ENCODE assay signal across 8 cellular contexts in the genomic region with DNA sequence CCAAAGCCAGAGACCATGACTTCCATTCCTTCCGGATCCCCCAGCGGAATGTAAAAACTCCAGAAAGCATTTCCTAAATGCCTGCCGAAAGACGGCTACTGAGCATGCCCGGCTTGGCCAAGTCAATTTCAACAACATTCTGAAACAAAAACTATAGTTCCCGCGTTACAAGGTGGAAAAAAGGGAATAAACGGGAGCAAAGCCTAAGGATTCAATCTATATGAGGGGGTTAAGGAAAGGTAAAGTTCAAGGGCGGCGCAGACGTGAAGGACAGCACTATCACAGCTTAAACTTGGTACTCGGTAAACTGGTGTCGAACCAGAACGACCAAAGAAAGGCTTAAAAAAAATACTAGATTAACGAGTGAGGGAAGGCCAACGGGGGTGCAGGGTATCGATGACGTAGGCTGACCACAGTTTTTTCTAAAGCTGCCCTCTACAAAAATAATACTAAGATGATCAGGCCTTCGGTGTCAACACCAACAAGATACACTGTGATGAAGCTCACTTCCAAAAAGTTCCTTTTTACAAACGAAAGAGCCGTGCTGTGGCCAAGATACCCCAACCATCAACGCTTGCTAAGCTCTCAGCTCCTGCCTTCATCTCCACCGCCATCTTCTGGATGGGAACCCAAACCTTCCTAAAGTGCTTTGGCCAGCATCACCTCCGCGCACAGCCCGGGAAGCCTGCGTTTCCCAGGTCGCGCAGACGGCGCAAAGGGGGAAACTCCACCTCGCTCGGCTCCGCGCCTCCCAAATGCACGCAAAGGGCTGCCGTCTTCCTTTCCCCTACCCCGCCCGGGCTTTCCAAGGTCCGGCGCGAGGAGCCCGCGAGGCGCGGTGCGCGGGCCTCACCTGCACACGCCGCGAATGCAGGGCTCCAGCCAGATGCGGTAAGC. TPM values are rescaled to one million over a fixed set of nuclear protein-coding genes. Genes with fewer than 3 reads are reported as not detected.
DNase-seq lines count a peak whose midpoint lies in the region; ATAC-seq and TF ChIP-seq lines count a peak whose summit lies in the region.

No MANE protein-coding gene starts in this region.

- no peaks in the 10 kb centered on the region for H3K9me3 ChIP-seq in liver (ENCODE audit: control insufficient read depth in 4 of 4, low read length in 3 of 4)

- DNase-seq in NCI-H82 (lab: John Stamatoyannopoulos, UW) (peak; percentile 68), NCI-H82 treated with DMSO at 0.1 percent for 48 hours (lab: John Stamatoyannopoulos, UW; ENCODE audit: unreplicated experiment) (no peak), NCI-H2107 (lab: John Stamatoyannopoulos, UW) (peak; percentile 19), dermis blood vessel endothelial cell (peak; percentile 84)
- DNase-seq in activated CD4-positive, alpha-beta T cell treated with anti-CD3 and anti-CD28 coated beads for 1 hour: peak; percentile 17
- peak; percentile 57 for DNase-seq in stimulated activated CD4-positive, alpha-beta T cell treated with anti-CD3 and anti-CD28 coated beads, Interleukin-4, amount 100 ng/mL, for 24 hours

- no peaks in the 10 kb centered on the region for H3K36me3 ChIP-seq in liver (ENCODE audit: control insufficient read depth in 4 of 4, insufficient read depth in 3 of 4, low read depth in 1 of 4, low read length in 3 of 4)

- H3K4me3 ChIP-seq in liver (ENCODE audit: low read depth in 1 of 3, low read length in 3 of 3): peak overlapping the region; percentile 88 to 99 (median 96)

- peak overlapping the region; percentile 98 for H3K27ac ChIP-seq in liver (ENCODE audit: low read depth in 1 of 2, low read length in 2 of 2)

- peaks cover 4 to 21% (median 11%) of the 10 kb centered on the region in 4 donors for H3K4me1 ChIP-seq in liver (ENCODE audit: control insufficient read depth in 4 of 4, insufficient read depth in 4 of 4, low read length in 3 of 4)

- ATAC-seq in HG02852 (IDR thresholded peaks at IDR 0.05; ENCODE audit: unreplicated experiment): peak; percentile 17

- H3K27me3 ChIP-seq in liver (ENCODE audit: control insufficient read depth in 4 of 4, insufficient read depth in 4 of 4, low read length in 3 of 4): no peaks in the 10 kb centered on the region

- peak; percentile 18 to 26 for TF ChIP-seq RAD21 in liver (IDR thresholded peaks at IDR 0.05)

- under 1% methylated on average over 52 of the region's 52 CpGs for WGBS in liver

- peak; percentile 7 for TF ChIP-seq CTCF in liver (IDR thresholded peaks at IDR 0.05; ENCODE audit: low read depth, low read length, missing input control)

- H3K9ac ChIP-seq in liver (ENCODE audit: low read depth in 1 of 2, low read length in 2 of 2): peak overlapping the region; percentile 80 to 91

TF ChIP-seq in liver, 16 proteins besides CTCF, POLR2A, EP300 and RAD21:
- TF ChIP-seq RXRA (IDR thresholded peaks at IDR 0.05): no peak
- no peak for TF ChIP-seq HNF4A (conservative IDR thresholded peaks at IDR 0.05)
- TF ChIP-seq, protein P1, sequence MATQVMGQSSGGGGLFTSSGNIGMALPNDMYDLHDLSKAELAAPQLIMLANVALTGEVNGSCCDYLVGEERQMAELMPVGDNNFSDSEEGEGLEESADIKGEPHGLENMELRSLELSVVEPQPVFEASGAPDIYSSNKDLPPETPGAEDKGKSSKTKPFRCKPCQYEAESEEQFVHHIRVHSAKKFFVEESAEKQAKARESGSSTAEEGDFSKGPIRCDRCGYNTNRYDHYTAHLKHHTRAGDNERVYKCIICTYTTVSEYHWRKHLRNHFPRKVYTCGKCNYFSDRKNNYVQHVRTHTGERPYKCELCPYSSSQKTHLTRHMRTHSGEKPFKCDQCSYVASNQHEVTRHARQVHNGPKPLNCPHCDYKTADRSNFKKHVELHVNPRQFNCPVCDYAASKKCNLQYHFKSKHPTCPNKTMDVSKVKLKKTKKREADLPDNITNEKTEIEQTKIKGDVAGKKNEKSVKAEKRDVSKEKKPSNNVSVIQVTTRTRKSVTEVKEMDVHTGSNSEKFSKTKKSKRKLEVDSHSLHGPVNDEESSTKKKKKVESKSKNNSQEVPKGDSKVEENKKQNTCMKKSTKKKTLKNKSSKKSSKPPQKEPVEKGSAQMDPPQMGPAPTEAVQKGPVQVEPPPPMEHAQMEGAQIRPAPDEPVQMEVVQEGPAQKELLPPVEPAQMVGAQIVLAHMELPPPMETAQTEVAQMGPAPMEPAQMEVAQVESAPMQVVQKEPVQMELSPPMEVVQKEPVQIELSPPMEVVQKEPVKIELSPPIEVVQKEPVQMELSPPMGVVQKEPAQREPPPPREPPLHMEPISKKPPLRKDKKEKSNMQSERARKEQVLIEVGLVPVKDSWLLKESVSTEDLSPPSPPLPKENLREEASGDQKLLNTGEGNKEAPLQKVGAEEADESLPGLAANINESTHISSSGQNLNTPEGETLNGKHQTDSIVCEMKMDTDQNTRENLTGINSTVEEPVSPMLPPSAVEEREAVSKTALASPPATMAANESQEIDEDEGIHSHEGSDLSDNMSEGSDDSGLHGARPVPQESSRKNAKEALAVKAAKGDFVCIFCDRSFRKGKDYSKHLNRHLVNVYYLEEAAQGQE (IDR thresholded peaks at IDR 0.05): no peak
- no peak for TF ChIP-seq GABPA (IDR thresholded peaks at IDR 0.05 in 1 of 2, conservative IDR thresholded peaks at IDR 0.05 in 1 of 2)
- TF ChIP-seq, protein P2, sequence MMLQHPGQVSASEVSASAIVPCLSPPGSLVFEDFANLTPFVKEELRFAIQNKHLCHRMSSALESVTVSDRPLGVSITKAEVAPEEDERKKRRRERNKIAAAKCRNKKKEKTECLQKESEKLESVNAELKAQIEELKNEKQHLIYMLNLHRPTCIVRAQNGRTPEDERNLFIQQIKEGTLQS (IDR thresholded peaks at IDR 0.05): no peak
- TF ChIP-seq NR2F2 (IDR thresholded peaks at IDR 0.05): peak; percentile 28
- TF ChIP-seq, protein P3, sequence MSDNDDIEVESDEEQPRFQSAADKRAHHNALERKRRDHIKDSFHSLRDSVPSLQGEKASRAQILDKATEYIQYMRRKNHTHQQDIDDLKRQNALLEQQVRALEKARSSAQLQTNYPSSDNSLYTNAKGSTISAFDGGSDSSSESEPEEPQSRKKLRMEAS (IDR thresholded peaks at IDR 0.05): no peak

RNA-seq across cellular contexts. Expression of a gene that starts 0.7 kb away (rescaled TPM):
- total RNA-seq in dermis blood vessel endothelial cell (81.9 and 125 TPM in 2 replicates), liver (10 to 100 TPM; 30.5 to 34.9 TPM)
- 10 to 100 TPM in 1 of 2 donors, 1 to 10 TPM in 1; 7.8 to 15.8 TPM for polyA plus RNA-seq in liver

RNA-seq across cellular contexts. Expression of a gene that starts 29.8 kb away (rescaled TPM):
- total RNA-seq in dermis blood vessel endothelial cell: 0.05 and 0.17 TPM in 2 replicates
- total RNA-seq in liver: under 1 TPM in 1 of 2 donors, not detected in 1; 0.23 TPM
- polyA plus RNA-seq in liver: 1 to 10 TPM in 1 of 2 donors, under 1 TPM in 1; 0.12 to 2.7 TPM
